In genomic region chr19:40441719-40442253, GRCh38 we compare ENCODE assay signal across 10 cellular contexts. TPM values are rescaled to one million over a fixed set of nuclear protein-coding genes. Genes with fewer than 3 reads are reported as not detected.
DNase-seq lines count a peak whose midpoint lies in the region; ATAC-seq and TF ChIP-seq lines count a peak whose summit lies in the region.
"Had no signal": no experiment of that assay in that cellular context is flagged by ENCODE, and none has a peak within 500 bp of the region (broad histone marks: within the 10 kb centered on the region; RNA-seq: fewer than 3 reads in every experiment).

No MANE protein-coding gene starts in this region.

- H2AFZ ChIP-seq in OCI-LY3 (ENCODE audit: low read depth, low read length) = no peak overlapping the region

- DNase-seq in psoas muscle (no peak), left lobe of liver (ENCODE audit: low spot score) (no peak), COLO668 (lab: John Stamatoyannopoulos, UW; ENCODE audit: unreplicated experiment) (no peak)
- DNase-seq: activated gamma-delta T cell, RPMI8226 had no signal

- H3K27me3 ChIP-seq in DOHH2 (ENCODE audit: control insufficient read depth, low read length) (no peaks in the 10 kb centered on the region), OCI-LY3 (ENCODE audit: low read depth, low read length) (no peaks in the 10 kb centered on the region), endocrine pancreas (ENCODE audit: control insufficient read depth, insufficient read depth, low read length) (no peaks in the 10 kb centered on the region), psoas muscle (ENCODE audit: insufficient read depth in 3 of 3, low read length in 2 of 3) (no peaks in the 10 kb centered on the region)

- H3K4me2 ChIP-seq in DOHH2 (ENCODE audit: low read length) (peak overlapping the region; percentile 97), OCI-LY3 (ENCODE audit: low read length) (peak overlapping the region; percentile 75)

- H4K20me1 ChIP-seq in DOHH2 (ENCODE audit: control insufficient read depth, insufficient read depth, low read depth, low read length) (no peaks in the 10 kb centered on the region), OCI-LY3 (ENCODE audit: insufficient read depth, low read length) (peaks cover 29% of the 10 kb centered on the region)

- H3K9ac ChIP-seq in OCI-LY3 (ENCODE audit: low read length) (no peak overlapping the region), endocrine pancreas (ENCODE audit: control insufficient read depth, insufficient read depth, low read length) (peak overlapping the region; percentile 21)

- H3K9me2 ChIP-seq in DOHH2 (replicated peaks; ENCODE audit: control insufficient read depth, low read length) = no peaks in the 10 kb centered on the region

- peaks cover 5% of the 10 kb centered on the region for H3F3A ChIP-seq in DOHH2 (ENCODE audit: control insufficient read depth, insufficient read depth)

- H3K4me3 ChIP-seq in DOHH2 (ENCODE audit: low read length) = peak overlapping the region; percentile 97
- H3K4me3 ChIP-seq in OCI-LY3 (ENCODE audit: low read length) = peak overlapping the region; percentile 96
- no peak overlapping the region for H3K4me3 ChIP-seq in endocrine pancreas (ENCODE audit: control insufficient read depth, insufficient read depth, low read length)
- peak overlapping the region; percentile 98 for H3K4me3 ChIP-seq in psoas muscle

- ATAC-seq in psoas muscle = no peak
- ATAC-seq in left lobe of liver = no peak
- no peak for ATAC-seq in HG03025 (IDR thresholded peaks at IDR 0.05; ENCODE audit: low FRiP score, unreplicated experiment)
- ATAC-seq in GM19455 (IDR thresholded peaks at IDR 0.05; ENCODE audit: unreplicated experiment) = no peak

- H3K79me2 ChIP-seq in DOHH2 (ENCODE audit: control insufficient read depth, low read length) (peaks cover 35% of the 10 kb centered on the region), OCI-LY3 (ENCODE audit: low read length) (peaks cover 31% of the 10 kb centered on the region)

- intact Hi-C loops in psoas muscle (cut with DNase I) = loop anchor here (2.0 to 5.0 kb wide), 2 partner anchors 21 to 94 kb away; partner anchors contain the start of genes C19orf47 (in 1 of the 2) and PLD3 (in 1 of the 2)

- TF ChIP-seq CTCF in DOHH2 (IDR thresholded peaks at IDR 0.05; ENCODE audit: low read depth, low read length, poor library complexity, severe bottlenecking) (no peak), OCI-LY3 (IDR thresholded peaks at IDR 0.05; ENCODE audit: low read depth, low read length) (no peak), psoas muscle (IDR thresholded peaks at IDR 0.05) (no peak)

- WGBS in psoas muscle, 3 donors = 60 to 75% (median 70%) methylated on average over 9 to 11 of the region's 11 CpGs

- H3K36me3 ChIP-seq in DOHH2 (ENCODE audit: control insufficient read depth, low read length) (peaks cover 32% of the 10 kb centered on the region), OCI-LY3 (replicated peaks; ENCODE audit: low read depth, low read length) (peaks cover 29% of the 10 kb centered on the region), endocrine pancreas (ENCODE audit: control insufficient read depth, insufficient read depth, low read length) (no peaks in the 10 kb centered on the region), psoas muscle (ENCODE audit: insufficient read depth in 1 of 2, low read depth in 1 of 2) (peaks cover 8 to 25% of the 10 kb centered on the region in 2 donors)

- peak overlapping the region; percentile 85 for H3K27ac ChIP-seq in DOHH2 (ENCODE audit: low read depth, low read length)
- no peak overlapping the region for H3K27ac ChIP-seq in OCI-LY3 (ENCODE audit: low read length)
- peak overlapping the region; percentile 100 for H3K27ac ChIP-seq in psoas muscle

- H3K9me3 ChIP-seq in DOHH2 (ENCODE audit: control insufficient read depth, insufficient read depth, low read length) (no peaks in the 10 kb centered on the region), OCI-LY3 (ENCODE audit: insufficient read depth, low read length) (no peaks in the 10 kb centered on the region), endocrine pancreas (ENCODE audit: control insufficient read depth, low read length) (no peaks in the 10 kb centered on the region), psoas muscle (no peaks in the 10 kb centered on the region)

- H3K4me1 ChIP-seq in DOHH2 (ENCODE audit: control insufficient read depth, low read length) (peaks cover 18% of the 10 kb centered on the region), OCI-LY3 (ENCODE audit: low read length) (peaks cover 6% of the 10 kb centered on the region), endocrine pancreas (ENCODE audit: control insufficient read depth, insufficient read depth, low read length) (peaks cover 4% of the 10 kb centered on the region), psoas muscle (peaks cover 23% of the 10 kb centered on the region)

RNA-seq across cellular contexts. Expression of gene SERTAD3, which starts 2.3 kb away (rescaled TPM):
- total RNA-seq in psoas muscle (10 to 100 TPM; 16.0 to 29.0 (median 26.0) TPM), left lobe of liver (11.9 TPM)
- polyA plus RNA-seq in psoas muscle = 10 to 100 TPM; 12.7 to 30.0 (median 13.8) TPM

RNA-seq across cellular contexts. Expression of gene SERTAD1, which starts 16.0 kb away (rescaled TPM):
- total RNA-seq in psoas muscle (10 to 100 TPM; 10.5 to 24.0 (median 20.2) TPM), left lobe of liver (4.7 TPM)
- 10 to 100 TPM; 10.7 to 88.7 (median 17.3) TPM for polyA plus RNA-seq in psoas muscle

RNA-seq across cellular contexts. Expression of gene BLVRB, which starts 23.8 kb away (rescaled TPM):
- 100 to 1,000 TPM in 2 of 4 donors, 10 to 100 TPM in 2; 74.1 to 189 (median 114) TPM for total RNA-seq in psoas muscle
- 100 to 1,000 TPM; 167 to 204 (median 172) TPM for polyA plus RNA-seq in psoas muscle
- total RNA-seq in left lobe of liver = 149 TPM

RNA-seq across cellular contexts. Expression of gene SPTBN4, which starts 25.0 kb away (rescaled TPM):
- total RNA-seq in psoas muscle (1 to 10 TPM; 1.8 to 4.7 (median 2.8) TPM), left lobe of liver (1.2 TPM)
- 1 to 10 TPM in 2 of 3 donors, under 1 TPM in 1; 0.66 to 2.9 (median 2.8) TPM for polyA plus RNA-seq in psoas muscle

RNA-seq across cellular contexts. Expression of gene PRX, which starts 28.6 kb away (rescaled TPM):
- total RNA-seq in psoas muscle = 1 to 10 TPM; 1.4 to 3.3 (median 2.8) TPM
- 1 to 10 TPM; 1.9 to 2.1 (median 2.1) TPM for polyA plus RNA-seq in psoas muscle
- total RNA-seq in left lobe of liver = 0.70 TPM
